1 cellular context compared by ENCODE assay signal in genomic region chr4:55545133-55545532, GRCh38.
TF ChIP-seq lines count a peak whose summit lies in the region.

No MANE protein-coding gene starts in this region.

TF ChIP-seq in K562, 482 proteins besides CTCF, POLR2A, EP300 and RAD21 (continued from another document):
- TF ChIP-seq MECOM (CRISPR knock-in tag; IDR thresholded peaks at IDR 0.05): no peak
- TF ChIP-seq ZNF644 (tag; IDR thresholded peaks at IDR 0.05; ENCODE audit: low read depth): peak; percentile 10; the same call in 1 of the 2 replicates
